Comparison of ENCODE assay signal across 7 cellular contexts in genomic region chr20:29044239-29044638, GRCh38.
DNase-seq lines count a peak whose midpoint lies in the region; ATAC-seq, FAIRE-seq and TF ChIP-seq lines count a peak whose summit lies in the region.
"Not testable (repeated sequence)": the region's sequence is repeated elsewhere in the genome, so short reads cannot be mapped to it uniquely, and the experiment has no call there.

No MANE protein-coding gene starts in this region.

- peaks cover 44% of the 10 kb centered on the region for H3K9me3 Mint-ChIP-seq in HFFc6

- not testable (repeated sequence) for H3K9me3 ChIP-seq in DND-41 (ENCODE audit: insufficient read depth, low read length, severe bottlenecking); RWPE2 (ENCODE audit: severe bottlenecking); HepG2 (ENCODE audit: low read length)

- CTCF ChIA-PET in HepG2 (lab: Yijun Ruan, JAX; ENCODE audit: low intra/inter-chr PET ratio, low total read pairs) = not testable (repeated sequence)

- not testable (repeated sequence) for H3K9ac ChIP-seq in DND-41 (ENCODE audit: low read depth, low read length); HepG2 (ENCODE audit: insufficient read depth, low read depth, low read length)

- not testable (repeated sequence) for H3K27me3 Mint-ChIP-seq in HFFc6 (ENCODE audit: insufficient read depth)

- TF ChIP-seq CTCF in DND-41 (IDR thresholded peaks at IDR 0.05; ENCODE audit: borderline replicate concordance, extremely low read depth, low read length, poor library complexity, severe bottlenecking) (peak; percentile 30), HFFc6 (IDR thresholded peaks at IDR 0.05) (0 out of 2 replicates have a peak, but pooled peaks have one; percentile 18), NB4 (IDR thresholded peaks at IDR 0.05; ENCODE audit: low read depth, low read length) (peak; percentile 30), VCaP (conservative IDR thresholded peaks at IDR 0.05) (peak; percentile 71), HepG2 (CRISPR knock-in tag; IDR thresholded peaks at IDR 0.05) (peak; percentile 68)
- not testable (repeated sequence) for TF ChIP-seq CTCF in RWPE2 (IDR thresholded peaks at IDR 0.05; ENCODE audit: poor library complexity, severe bottlenecking)

- not testable (repeated sequence) for H3K36me3 ChIP-seq in DND-41 (ENCODE audit: insufficient read depth, low read length); RWPE2 (ENCODE audit: low read depth); HepG2 (replicated peaks in 1 of 2; ENCODE audit: control insufficient read depth in 1 of 2, insufficient read depth in 2 of 2, low read length in 2 of 2)

- ATAC-seq in DND-41 (ENCODE audit: insufficient read depth, low read depth); RWPE2 (ENCODE audit: low read depth): not testable (repeated sequence)
- ATAC-seq in HepG2 = peak; percentile 98

- not testable (repeated sequence) for BruUV-seq in HepG2 (replicated peaks; lab: Mats Ljungman, UMichigan)

- peaks cover 23% of the 10 kb centered on the region for H3K4me1 ChIP-seq in DND-41 (ENCODE audit: insufficient read depth, low read length)
- not testable (repeated sequence) for H3K4me1 ChIP-seq in RWPE2 (ENCODE audit: insufficient read depth, poor library complexity, severe bottlenecking); HepG2 (ENCODE audit: insufficient read depth, low read length)

- not testable (repeated sequence) for DNase-seq in DND-41; HFFc6; NB4 (ENCODE audit: low read depth); HepG2 (ENCODE audit: low spot score)
- DNase-seq in RWPE2 (ENCODE audit: low spot score) = peak; percentile 70
- DNase-seq in urothelium cell line (ENCODE audit: low spot score) = peak; percentile 3

- H3K27me3 ChIP-seq in DND-41 (ENCODE audit: insufficient read depth, low read length, poor library complexity); HepG2 (ENCODE audit: control insufficient read depth in 1 of 2, insufficient read depth in 2 of 2, low read length in 2 of 2): not testable (repeated sequence)
- peaks cover 11% of the 10 kb centered on the region for H3K27me3 ChIP-seq in RWPE2 (ENCODE audit: insufficient read depth, poor library complexity, severe bottlenecking)

- not testable (repeated sequence) for H3K4me3 ChIP-seq in DND-41 (ENCODE audit: low read depth in 1 of 2, low read length in 2 of 2); NB4 (ENCODE audit: low read depth, low read length); RWPE2 (ENCODE audit: severe bottlenecking)
- H3K4me3 ChIP-seq in HepG2 (replicated peaks in 1 of 3; ENCODE audit: insufficient read depth in 1 of 3, low read depth in 2 of 3, low read length in 3 of 3) = peak overlapping the region in 1 of 3 experiments; percentile 46; a peak in 1 of 6 replicates

- not testable (repeated sequence) for H3K27ac Mint-ChIP-seq in HFFc6

- TF ChIP-seq RAD21 in HepG2 (CRISPR knock-in tag; IDR thresholded peaks at IDR 0.05) = not testable (repeated sequence)

- not testable (repeated sequence) for H3K4me1 Mint-ChIP-seq in HFFc6 (ENCODE audit: low read depth)

- TF ChIP-seq POLR2A in NB4 (IDR thresholded peaks at IDR 0.05; ENCODE audit: extremely low read depth, insufficient read length); HepG2 (IDR thresholded peaks at IDR 0.05; ENCODE audit: insufficient read depth in 1 of 2, low read depth in 2 of 2, low read length in 2 of 2): not testable (repeated sequence)

- H2AFZ ChIP-seq in DND-41 (ENCODE audit: low read depth, low read length); HepG2 (ENCODE audit: low read length): not testable (repeated sequence)

- intact Hi-C loops in HepG2 (cut with micrococcal nuclease; ENCODE audit: unreplicated experiment) = not testable (repeated sequence)

- not testable (repeated sequence) for H3K36me3 Mint-ChIP-seq in HFFc6 (ENCODE audit: low read depth)

- not testable (repeated sequence) for H3K4me2 ChIP-seq in DND-41 (ENCODE audit: insufficient read depth, low read length)
- peak overlapping the region; percentile 50; the same call in 1 of the 2 replicates for H3K4me2 ChIP-seq in HepG2 (ENCODE audit: low read depth, low read length)

- H3K79me2 ChIP-seq in DND-41 (ENCODE audit: insufficient read depth, low read length); HepG2 (ENCODE audit: insufficient read depth, low read length): not testable (repeated sequence)

- peak overlapping the region; percentile 47; the same call in 1 of the 2 replicates for H3K27ac ChIP-seq in DND-41 (ENCODE audit: low read length)
- not testable (repeated sequence) for H3K27ac ChIP-seq in RWPE2 (ENCODE audit: poor library complexity, severe bottlenecking); VCaP; HepG2 (ENCODE audit: extremely low read length, insufficient read depth, low read length)

- TF ChIP-seq EP300 in HepG2 (IDR thresholded peaks at IDR 0.05; ENCODE audit: low read depth in 2 of 2, low read length in 2 of 2); HepG2 (CRISPR knock-in tag; IDR thresholded peaks at IDR 0.05; ENCODE audit: borderline replicate concordance): not testable (repeated sequence)

- 9% methylated on average over 11 of the region's 12 CpGs for WGBS in HepG2 (ENCODE audit: low lambda C conversion rate)

- H4K20me1 ChIP-seq in DND-41 (ENCODE audit: insufficient read depth, low read length); HepG2 (ENCODE audit: insufficient read depth, low read length): not testable (repeated sequence)

- in situ Hi-C loops in HepG2 (cut with HindIII; ENCODE audit: extremely low pct_ligation_motif_present, low pct_unique_long_range_greater_than_20kb) = not testable (repeated sequence)

- not testable (repeated sequence) for FAIRE-seq in HepG2 (lab: Jason Lieb, UNC); urothelium cell line (lab: Jason Lieb, UNC)

- H3K4me3 Mint-ChIP-seq in HFFc6 = not testable (repeated sequence)

- POLR2A ChIA-PET in HepG2 (lab: Yijun Ruan, JAX) = not testable (repeated sequence)

TF ChIP-seq in HepG2, 621 proteins besides CTCF, POLR2A, EP300 and RAD21:
- TF ChIP-seq, protein P1, sequence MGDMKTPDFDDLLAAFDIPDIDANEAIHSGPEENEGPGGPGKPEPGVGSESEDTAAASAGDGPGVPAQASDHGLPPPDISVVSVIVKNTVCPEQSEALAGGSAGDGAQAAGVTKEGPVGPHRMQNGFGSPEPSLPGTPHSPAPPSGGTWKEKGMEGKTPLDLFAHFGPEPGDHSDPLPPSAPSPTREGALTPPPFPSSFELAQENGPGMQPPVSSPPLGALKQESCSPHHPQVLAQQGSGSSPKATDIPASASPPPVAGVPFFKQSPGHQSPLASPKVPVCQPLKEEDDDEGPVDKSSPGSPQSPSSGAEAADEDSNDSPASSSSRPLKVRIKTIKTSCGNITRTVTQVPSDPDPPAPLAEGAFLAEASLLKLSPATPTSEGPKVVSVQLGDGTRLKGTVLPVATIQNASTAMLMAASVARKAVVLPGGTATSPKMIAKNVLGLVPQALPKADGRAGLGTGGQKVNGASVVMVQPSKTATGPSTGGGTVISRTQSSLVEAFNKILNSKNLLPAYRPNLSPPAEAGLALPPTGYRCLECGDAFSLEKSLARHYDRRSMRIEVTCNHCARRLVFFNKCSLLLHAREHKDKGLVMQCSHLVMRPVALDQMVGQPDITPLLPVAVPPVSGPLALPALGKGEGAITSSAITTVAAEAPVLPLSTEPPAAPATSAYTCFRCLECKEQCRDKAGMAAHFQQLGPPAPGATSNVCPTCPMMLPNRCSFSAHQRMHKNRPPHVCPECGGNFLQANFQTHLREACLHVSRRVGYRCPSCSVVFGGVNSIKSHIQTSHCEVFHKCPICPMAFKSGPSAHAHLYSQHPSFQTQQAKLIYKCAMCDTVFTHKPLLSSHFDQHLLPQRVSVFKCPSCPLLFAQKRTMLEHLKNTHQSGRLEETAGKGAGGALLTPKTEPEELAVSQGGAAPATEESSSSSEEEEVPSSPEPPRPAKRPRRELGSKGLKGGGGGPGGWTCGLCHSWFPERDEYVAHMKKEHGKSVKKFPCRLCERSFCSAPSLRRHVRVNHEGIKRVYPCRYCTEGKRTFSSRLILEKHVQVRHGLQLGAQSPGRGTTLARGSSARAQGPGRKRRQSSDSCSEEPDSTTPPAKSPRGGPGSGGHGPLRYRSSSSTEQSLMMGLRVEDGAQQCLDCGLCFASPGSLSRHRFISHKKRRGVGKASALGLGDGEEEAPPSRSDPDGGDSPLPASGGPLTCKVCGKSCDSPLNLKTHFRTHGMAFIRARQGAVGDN (CRISPR knock-in tag; IDR thresholded peaks at IDR 0.05) = peak; percentile 16; the same call in 1 of the 2 replicates
- TF ChIP-seq, protein P2, sequence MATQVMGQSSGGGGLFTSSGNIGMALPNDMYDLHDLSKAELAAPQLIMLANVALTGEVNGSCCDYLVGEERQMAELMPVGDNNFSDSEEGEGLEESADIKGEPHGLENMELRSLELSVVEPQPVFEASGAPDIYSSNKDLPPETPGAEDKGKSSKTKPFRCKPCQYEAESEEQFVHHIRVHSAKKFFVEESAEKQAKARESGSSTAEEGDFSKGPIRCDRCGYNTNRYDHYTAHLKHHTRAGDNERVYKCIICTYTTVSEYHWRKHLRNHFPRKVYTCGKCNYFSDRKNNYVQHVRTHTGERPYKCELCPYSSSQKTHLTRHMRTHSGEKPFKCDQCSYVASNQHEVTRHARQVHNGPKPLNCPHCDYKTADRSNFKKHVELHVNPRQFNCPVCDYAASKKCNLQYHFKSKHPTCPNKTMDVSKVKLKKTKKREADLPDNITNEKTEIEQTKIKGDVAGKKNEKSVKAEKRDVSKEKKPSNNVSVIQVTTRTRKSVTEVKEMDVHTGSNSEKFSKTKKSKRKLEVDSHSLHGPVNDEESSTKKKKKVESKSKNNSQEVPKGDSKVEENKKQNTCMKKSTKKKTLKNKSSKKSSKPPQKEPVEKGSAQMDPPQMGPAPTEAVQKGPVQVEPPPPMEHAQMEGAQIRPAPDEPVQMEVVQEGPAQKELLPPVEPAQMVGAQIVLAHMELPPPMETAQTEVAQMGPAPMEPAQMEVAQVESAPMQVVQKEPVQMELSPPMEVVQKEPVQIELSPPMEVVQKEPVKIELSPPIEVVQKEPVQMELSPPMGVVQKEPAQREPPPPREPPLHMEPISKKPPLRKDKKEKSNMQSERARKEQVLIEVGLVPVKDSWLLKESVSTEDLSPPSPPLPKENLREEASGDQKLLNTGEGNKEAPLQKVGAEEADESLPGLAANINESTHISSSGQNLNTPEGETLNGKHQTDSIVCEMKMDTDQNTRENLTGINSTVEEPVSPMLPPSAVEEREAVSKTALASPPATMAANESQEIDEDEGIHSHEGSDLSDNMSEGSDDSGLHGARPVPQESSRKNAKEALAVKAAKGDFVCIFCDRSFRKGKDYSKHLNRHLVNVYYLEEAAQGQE (IDR thresholded peaks at IDR 0.05; ENCODE audit: borderline replicate concordance in 1 of 2, low read depth in 1 of 2, low read length in 2 of 2) = peak in 1 of 2 experiments; percentile 19; a peak in 2 of 4 replicates
